ENCODE assay signal across 19 cellular contexts in the genomic region with DNA sequence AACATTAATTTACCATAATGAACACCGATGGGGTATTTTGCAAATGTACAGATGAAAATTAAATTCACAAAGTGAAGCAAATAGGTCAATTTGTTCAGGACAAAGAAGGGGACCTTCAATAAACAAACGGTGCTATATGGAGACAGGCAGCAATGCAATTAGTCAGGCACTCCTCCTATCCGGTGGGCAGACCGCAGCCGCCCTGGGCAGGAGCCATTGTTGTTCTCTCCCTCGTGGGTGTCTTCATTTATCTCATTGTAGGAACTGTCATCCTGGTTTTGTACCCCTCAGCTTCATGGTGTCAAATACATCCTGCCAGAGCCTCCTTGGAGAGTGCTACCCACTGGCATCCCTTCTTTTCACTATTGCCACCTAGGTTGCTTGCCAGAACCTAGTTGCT.
"Had no signal": no experiment of that assay in that cellular context is flagged by ENCODE, and none has a peak within 500 bp of the region (broad histone marks: within the 10 kb centered on the region; RNA-seq: fewer than 3 reads in every experiment).

No MANE protein-coding gene starts in this region.

- H3K4me1 Mint-ChIP-seq: IgD-negative memory B cell had no signal

- H3K27ac Mint-ChIP-seq: IgD-negative memory B cell had no signal

- DNase-seq: Kasumi-1, MG63, NCI-H1092, NCI-H1105 treated with DMSO at 0.1 percent for 48 hours, NCI-H1417 treated with DMSO at 0.1 percent for 48 hours, NCI-H146, NCI-H1694 treated with DMSO at 0.1 percent for 48 hours, NCI-H1930, NCI-H2081, NCI-H2107, NCI-H226, NCI-H446, NCI-H510A, NCI-H524 treated with DMSO at 0.1 percent for 48 hours, NCI-H69, SHP77 treated with DMSO at 0.1 percent for 48 hours had no signal

- H3K4me3 Mint-ChIP-seq: IgD-negative memory B cell had no signal

- ATAC-seq: K562, Right ventricle myocardium inferior had no signal
